Comparison of ENCODE assay signal across 21 cellular contexts in genomic region chr10:36281871-36282331, GRCh38.
DNase-seq lines count a peak whose midpoint lies in the region; ATAC-seq and TF ChIP-seq lines count a peak whose summit lies in the region.
"Had no signal": no experiment of that assay in that cellular context is flagged by ENCODE, and none has a peak within 500 bp of the region (broad histone marks: within the 10 kb centered on the region; RNA-seq: fewer than 3 reads in every experiment).

No MANE protein-coding gene starts in this region.

- H3K23ac ChIP-seq in mesenchymal stem cell (ENCODE audit: low read length in 2 of 2) (no peak overlapping the region), H9 (ENCODE audit: insufficient read length, low read depth, low read length) (no peak overlapping the region)

- WGBS in mesenchymal stem cell = 6% methylated on average over 3 of the region's 3 CpGs
- no CpG with 5 or more reads among the region's 3 CpGs for WGBS in H9 (ENCODE audit: extremely low coverage, insufficient read length, low lambda C conversion rate)

- no peaks in the 10 kb centered on the region for H3K79me2 ChIP-seq in H9 (ENCODE audit: insufficient read depth, low read length)

- no peak overlapping the region for H2BK20ac ChIP-seq in H9 (ENCODE audit: low read depth, low read length, poor library complexity, severe bottlenecking)

- peaks cover 6% of the 10 kb centered on the region in 2 experiments; a peak in 3 of 4 replicates for H3K4me1 Mint-ChIP-seq in H9
- H3K4me1 Mint-ChIP-seq: activated naive CD8-positive, alpha-beta T cell treated with anti-CD3 and anti-CD28 coated beads for 36 hours had no signal

- H3K27me3 Mint-ChIP-seq in H9 (ENCODE audit: low read depth) = no peaks in the 10 kb centered on the region
- H3K27me3 Mint-ChIP-seq: activated naive CD8-positive, alpha-beta T cell treated with anti-CD3 and anti-CD28 coated beads for 36 hours had no signal

- H3K9ac ChIP-seq in mesenchymal stem cell (ENCODE audit: low read length) (no peak overlapping the region), H9 (ENCODE audit: extremely low read depth, insufficient read length, low read length) (no peak overlapping the region)
- H3K9ac ChIP-seq: BLaER1 had no signal

- H4K5ac ChIP-seq in H9 (ENCODE audit: insufficient read length, low read depth, low read length) = no peak overlapping the region

- H3K27me3 ChIP-seq in brain microvascular endothelial cell (replicated peaks) (no peaks in the 10 kb centered on the region), mesenchymal stem cell (ENCODE audit: control insufficient read depth in 1 of 2, insufficient read depth in 1 of 2, low read length in 2 of 2) (no peaks in the 10 kb centered on the region), H9 (ENCODE audit: insufficient read depth, low read length) (no peaks in the 10 kb centered on the region)
- H3K27me3 ChIP-seq: BLaER1, upper lobe of right lung had no signal

- H3K9me3 ChIP-seq in mesenchymal stem cell (ENCODE audit: control insufficient read depth, low read length) (peaks cover 13% of the 10 kb centered on the region), H9 (ENCODE audit: control insufficient read depth, low read depth, low read length) (no peaks in the 10 kb centered on the region)

- H2AFZ ChIP-seq in mesenchymal stem cell (ENCODE audit: low read depth, low read length) (no peak overlapping the region), H9 (ENCODE audit: low read length) (no peak overlapping the region)

- no peaks in the 10 kb centered on the region for H3K79me1 ChIP-seq in mesenchymal stem cell (replicated peaks; ENCODE audit: low read length, poor library complexity, severe bottlenecking)
- H3K79me1 ChIP-seq in H9 (ENCODE audit: insufficient read depth, low read depth, low read length, poor library complexity, severe bottlenecking) = no peaks in the 10 kb centered on the region

- H3K4me2 ChIP-seq in mesenchymal stem cell (ENCODE audit: low read length, poor library complexity, severe bottlenecking) (no peak overlapping the region), H9 (ENCODE audit: insufficient read depth, insufficient read length, low read length) (no peak overlapping the region)
- H3K4me2 ChIP-seq: BLaER1 had no signal

- H3K14ac ChIP-seq in mesenchymal stem cell (ENCODE audit: low read length in 2 of 2) (no peak overlapping the region), H9 (ENCODE audit: insufficient read depth, low read length) (no peak overlapping the region)

- H3K36me3 Mint-ChIP-seq in H9 (ENCODE audit: insufficient read depth in 1 of 3, low read depth in 3 of 3) = peaks cover 0 to 14% (median 6%) of the 10 kb centered on the region in 3 experiments; a peak in 4 of 7 replicates
- H3K36me3 Mint-ChIP-seq: activated naive CD8-positive, alpha-beta T cell treated with anti-CD3 and anti-CD28 coated beads for 36 hours had no signal

- peaks cover 11 to 13% of the 10 kb centered on the region in 2 experiments for H3K9me3 Mint-ChIP-seq in H9

- H3K18ac ChIP-seq in mesenchymal stem cell (ENCODE audit: low read depth in 1 of 2, low read length in 2 of 2) (peak overlapping the region in 1 of 2 experiments; percentile 16), H9 (ENCODE audit: insufficient read length, low read depth, low read length) (no peak overlapping the region)

- H2BK15ac ChIP-seq in mesenchymal stem cell (ENCODE audit: low read depth, poor library complexity, severe bottlenecking) = no peak overlapping the region
- H2BK15ac ChIP-seq in H9 (ENCODE audit: low read depth, low read length) = no peak overlapping the region

- H3K56ac ChIP-seq in H9 (ENCODE audit: insufficient read length, low read depth, low read length) = no peak overlapping the region

- H2BK5ac ChIP-seq in mesenchymal stem cell (ENCODE audit: low read depth, low read length, poor library complexity, severe bottlenecking) = no peak overlapping the region
- no peak overlapping the region for H2BK5ac ChIP-seq in H9 (ENCODE audit: insufficient read length, low read length)

- no peak for ATAC-seq in HG02642 (IDR thresholded peaks at IDR 0.05; ENCODE audit: poor library complexity, unreplicated experiment)
- ATAC-seq: HepG2, upper lobe of right lung, WTC11 had no signal

- no peak overlapping the region for H3T11ph ChIP-seq in H9 (ENCODE audit: low read length)

- in situ Hi-C loops in brain microvascular endothelial cell (cut with HindIII; ENCODE audit: low pct_ligation_motif_present, low sequenced_read_pairs) = no loop called here

- peaks cover 2% of the 10 kb centered on the region for H3K4me1 ChIP-seq in mesenchymal stem cell (ENCODE audit: control insufficient read depth, insufficient read depth, low read depth, low read length)
- H3K4me1 ChIP-seq in H9 (ENCODE audit: insufficient read depth, low read length) = no peaks in the 10 kb centered on the region; the same call in 1 of the 2 replicates
- H3K4me1 ChIP-seq: BLaER1, upper lobe of right lung had no signal

- no peaks in the 10 kb centered on the region for H3K23me2 ChIP-seq in H9 (ENCODE audit: insufficient read length, low read depth, low read length, poor library complexity, severe bottlenecking)

- H3K36me3 ChIP-seq in brain microvascular endothelial cell (replicated peaks) (no peaks in the 10 kb centered on the region), mesenchymal stem cell (ENCODE audit: control insufficient read depth in 1 of 2, insufficient read depth in 2 of 2, low read depth in 1 of 2, low read length in 2 of 2) (no peaks in the 10 kb centered on the region)
- H3K36me3 ChIP-seq: BLaER1, upper lobe of right lung had no signal

- H4K91ac ChIP-seq in mesenchymal stem cell (ENCODE audit: low read length) (no peak overlapping the region), H9 (ENCODE audit: insufficient read length, low read depth, low read length) (no peak overlapping the region)

- no peak overlapping the region for H3K27ac Mint-ChIP-seq in H9
- H3K27ac Mint-ChIP-seq: activated naive CD8-positive, alpha-beta T cell treated with anti-CD3 and anti-CD28 coated beads for 36 hours; WTC11 had no signal

- H3K27ac ChIP-seq in brain microvascular endothelial cell = no peak overlapping the region
- no peak overlapping the region for H3K27ac ChIP-seq in mesenchymal stem cell (ENCODE audit: low read length, poor library complexity, severe bottlenecking)
- no peak overlapping the region for H3K27ac ChIP-seq in H9 (ENCODE audit: insufficient read length, low read depth, low read length)
- H3K27ac ChIP-seq: BLaER1, skin epidermis, upper lobe of right lung had no signal

- H3K4me3 Mint-ChIP-seq in H9 = no peak overlapping the region
- H3K4me3 Mint-ChIP-seq: activated naive CD8-positive, alpha-beta T cell treated with anti-CD3 and anti-CD28 coated beads for 36 hours; WTC11 had no signal

- H2BK12ac ChIP-seq in mesenchymal stem cell (ENCODE audit: low read length in 2 of 2) = no peak overlapping the region
- no peak overlapping the region for H2BK12ac ChIP-seq in H9 (ENCODE audit: insufficient read length, low read depth, low read length)

- no peak overlapping the region for H3K4me3 ChIP-seq in brain microvascular endothelial cell (ENCODE audit: low read depth, low read length)
- H3K4me3 ChIP-seq in mesenchymal stem cell (ENCODE audit: insufficient read depth in 1 of 2, low read depth in 1 of 2, low read length in 2 of 2) = no peak overlapping the region
- H3K4me3 ChIP-seq: BLaER1, skin epidermis, upper lobe of right lung had no signal

- H3K4ac ChIP-seq in mesenchymal stem cell (ENCODE audit: low read depth in 1 of 2, low read length in 2 of 2) = no peak overlapping the region
- H3K4ac ChIP-seq in H9 (ENCODE audit: low read depth, low read length) = no peak overlapping the region

- H4K8ac ChIP-seq in mesenchymal stem cell (ENCODE audit: low read length) = no peak overlapping the region
- no peak overlapping the region for H4K8ac ChIP-seq in H9 (replicated peaks; ENCODE audit: insufficient read length, low read depth, low read length)

- H2AK5ac ChIP-seq in mesenchymal stem cell (ENCODE audit: low read length, severe bottlenecking) = no peak overlapping the region
- no peak overlapping the region for H2AK5ac ChIP-seq in H9 (ENCODE audit: insufficient read length, low read length)

- no peak for TF ChIP-seq CTCF in brain microvascular endothelial cell (IDR thresholded peaks at IDR 0.05; ENCODE audit: low read depth, low read length, missing control alignments)
- TF ChIP-seq CTCF in H9 (conservative IDR thresholded peaks at IDR 0.05) = no peak

- H4K20me1 ChIP-seq in H9 (ENCODE audit: control insufficient read depth, insufficient read depth, insufficient read length) = no peaks in the 10 kb centered on the region
- H4K20me1 ChIP-seq: BLaER1 had no signal

- DNase-seq in AG08395 (ENCODE audit: low spot score) (peak; percentile 9), M059J (ENCODE audit: low read depth) (peak; percentile 53), brain microvascular endothelial cell (peak; percentile 3), mesenchymal stem cell (peak; percentile 81), iPS-NIHi7 (ENCODE audit: extremely low spot score) (no peak), H9 (no peak), dermis blood vessel endothelial cell (no peak)
- DNase-seq: activated naive CD8-positive, alpha-beta T cell treated with anti-CD3 and anti-CD28 coated beads for 36 hours; DMS79; effector CD8-positive, alpha-beta T cell; H7; NCI-H1105; NCI-H2029 treated with DMSO at 0.1 percent for 48 hours; NCI-H226; T-helper 9 cell; upper lobe of right lung had no signal

- no peak overlapping the region for H2BK120ac ChIP-seq in mesenchymal stem cell (ENCODE audit: low read depth, low read length)
- H2BK120ac ChIP-seq in H9 (ENCODE audit: low read depth, low read length, poor library complexity, severe bottlenecking) = no peak overlapping the region

Comparison
In these comparisons a context has a peak if more than half of its experiments do, and no peak if none do; other contexts are left out.
1. DNase-seq: peak in AG08395 (single experiment), M059J (single experiment), brain microvascular endothelial cell (single experiment) and mesenchymal stem cell (single experiment); none in iPS-NIHi7 (single experiment), H9 (single experiment) and dermis blood vessel endothelial cell (single experiment).